ENCODE assay signal across 5 cellular contexts in the genomic region with DNA sequence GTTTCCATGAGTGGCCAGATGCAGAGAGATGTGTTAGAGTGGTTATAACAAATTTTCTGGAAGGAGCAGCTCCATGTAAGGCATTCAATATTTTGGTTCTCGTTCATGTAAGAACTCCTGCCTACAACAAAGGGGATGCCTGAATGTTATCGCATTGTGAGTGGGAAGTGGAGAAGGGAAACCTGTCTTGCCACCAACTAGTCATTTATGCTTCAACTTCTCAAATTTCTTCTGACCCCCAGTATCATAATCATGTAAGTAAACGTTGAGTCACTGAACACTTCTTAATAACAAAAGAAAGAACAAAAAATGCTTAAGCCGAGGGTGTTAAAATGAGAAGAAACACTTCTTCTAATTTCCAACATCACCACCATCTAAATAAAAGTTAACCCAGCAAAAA.
"Had no signal": no experiment of that assay in that cellular context is flagged by ENCODE, and none has a peak within 500 bp of the region (broad histone marks: within the 10 kb centered on the region; RNA-seq: fewer than 3 reads in every experiment).

No MANE protein-coding gene starts in this region.

- H2AFZ ChIP-seq: GM23338 had no signal

- ATAC-seq: GM23338, K562 had no signal

- DNase-seq: H9, HCEC 1CT, IMR-90 had no signal

- H3K4me2 ChIP-seq: GM23338 had no signal

- H3K4me3 ChIP-seq: GM23338, K562 had no signal
